8 cellular contexts compared by ENCODE assay signal in genomic region chr16:67841816-67842508, GRCh38. TPM values are rescaled to one million over a fixed set of nuclear protein-coding genes. Genes with fewer than 3 reads are reported as not detected.
A peak's percentile ranks its signal among the peaks of the same experiment; 100 is the strongest.
DNase-seq lines count a peak whose midpoint lies in the region; ATAC-seq and TF ChIP-seq lines count a peak whose summit lies in the region.

Gene THAP11 (plus strand): TSS chr16:67842320. CDS start chr16:67842555, 235 bp downstream.

- 1% methylated on average over 62 of the region's 83 CpGs; no CpG with 5 or more reads in 1 of the 2 donors for WGBS in transverse colon (ENCODE audit: low coverage in 1 of 2), 2 donors

- DNase-seq in NCI-H1436 (lab: John Stamatoyannopoulos, UW) (peak; percentile 94), T follicular helper cell (ENCODE audit: low read depth) (peak; percentile 91), adipocyte (ENCODE audit: low read depth) (peak; percentile 99), cardiac septum (ENCODE audit: low spot score) (peak; percentile 97), pons (ENCODE audit: low spot score) (peak; percentile 96), transverse colon (peak; percentile 96)

- in situ Hi-C loops in transverse colon (cut with MboI; ENCODE audit: low pct_ligation_motif_present in 1 of 4, low pct_unique_long_range_greater_than_20kb in 1 of 4, low sequenced_read_pairs in 3 of 4): no loop called here

- H3K27ac ChIP-seq in transverse colon: peak within 1 kb of the TSS; percentile 95 to 98 (median 97)

- H3K36me3 ChIP-seq in adipocyte (ENCODE audit: control insufficient read depth, insufficient read depth, low read length, severe bottlenecking): no peaks in the 10 kb centered on the region
- H3K36me3 ChIP-seq in transverse colon: no peaks in the 10 kb centered on the region

- H3K4me3 ChIP-seq in GM12875 (ENCODE audit: low read depth, low read length) (peak within 1 kb of the TSS; percentile 77), adipocyte (ENCODE audit: low read length) (peak within 1 kb of the TSS; percentile 96), transverse colon (peak within 1 kb of the TSS; percentile 51 to 84 (median 82))

- peak; percentile 50 for ATAC-seq in HG02840 (IDR thresholded peaks at IDR 0.05; ENCODE audit: low FRiP score, unreplicated experiment)

- intact Hi-C loops in cardiac septum (cut with DNase I) (loop anchor here (2.0 kb wide), 1 partner anchor 31 kb away; the partner anchor contains the start of gene EDC4), transverse colon (cut with DNase I; ENCODE audit: low total_unique reads) (no loop called here)

- TF ChIP-seq POLR2A in transverse colon (IDR thresholded peaks at IDR 0.05): peak; percentile 21

- H3K9ac ChIP-seq in adipocyte (ENCODE audit: low read length): peak within 1 kb of the TSS; percentile 99

- H3K27me3 ChIP-seq in adipocyte (replicated peaks; ENCODE audit: control insufficient read depth, insufficient read depth, low read length) (no peaks in the 10 kb centered on the region), transverse colon (no peaks in the 10 kb centered on the region)

- no peaks in the 10 kb centered on the region for H3K9me3 ChIP-seq in adipocyte (ENCODE audit: control insufficient read depth, low read length)
- H3K9me3 ChIP-seq in transverse colon: no peaks in the 10 kb centered on the region

- peaks cover 35% of the 10 kb centered on the region for H3K4me1 ChIP-seq in adipocyte (ENCODE audit: control insufficient read depth, insufficient read depth, low read length)
- H3K4me1 ChIP-seq in transverse colon: peaks cover 32 to 40% (median 36%) of the 10 kb centered on the region in 4 donors

- TF ChIP-seq EP300 in transverse colon (IDR thresholded peaks at IDR 0.05; ENCODE audit: low read depth): no peak

- TF ChIP-seq CTCF in GM12875 (IDR thresholded peaks at IDR 0.05; ENCODE audit: borderline replicate concordance, insufficient read depth, low read depth, low read length): peak; percentile 93
- TF ChIP-seq CTCF in transverse colon (IDR thresholded peaks at IDR 0.05): peak; percentile 85 to 96 (median 87)

RNA-seq across cellular contexts. Expression of gene THAP11, which starts in this region (rescaled TPM):
- total RNA-seq in cardiac septum: 23.0 TPM
- total RNA-seq in transverse colon: 10 to 100 TPM; 24.7 to 44.1 (median 32.7) TPM

Comparison
In these comparisons a context has a peak if more than half of its experiments do, and no peak if none do; other contexts are left out.
1. Peak in every context shown above with its lines: DNase-seq, ATAC-seq, H3K4me3 ChIP-seq and H3K27ac ChIP-seq.